ENCODE assay signal across 14 cellular contexts in genomic region chr16:89038221-89038721, GRCh38.
"Had no signal": no experiment of that assay in that cellular context is flagged by ENCODE, and none has a peak within 500 bp of the region (broad histone marks: within the 10 kb centered on the region; RNA-seq: fewer than 3 reads in every experiment).

No MANE protein-coding gene starts in this region.

- H3K36me3 Mint-ChIP-seq: activated naive CD8-positive, alpha-beta T cell; type B pancreatic cell had no signal

- H3K4me3 ChIP-seq: esophagus squamous epithelium, heart right ventricle, suprapubic skin had no signal

- H3K27ac ChIP-seq: esophagus squamous epithelium, foreskin keratinocyte, heart right ventricle, neutrophil, suprapubic skin had no signal

- H3K9me3 ChIP-seq: esophagus squamous epithelium, heart right ventricle, neutrophil, suprapubic skin had no signal

- H3K36me3 ChIP-seq: esophagus squamous epithelium, heart right ventricle, neutrophil, suprapubic skin had no signal

- H3K27me3 Mint-ChIP-seq: activated naive CD8-positive, alpha-beta T cell had no signal

- H3K9me3 Mint-ChIP-seq: type B pancreatic cell had no signal

- DNase-seq: activated CD4-positive, alpha-beta T cell treated with anti-CD3 and anti-CD28 coated beads, Interleukin-2, amount 50 U/mL, for 4 hours; activated CD4-positive, CD25-positive, alpha-beta regulatory T cell treated with anti-CD3 and anti-CD28 coated beads, Interleukin-2, amount 50 U/mL, for 72 hours; anterior cingulate cortex; esophagus squamous epithelium; foreskin keratinocyte; midbrain; SW 1271 had no signal

- H3K4me1 ChIP-seq: esophagus squamous epithelium, foreskin keratinocyte, heart right ventricle, suprapubic skin had no signal

- H3K27ac Mint-ChIP-seq: activated naive CD8-positive, alpha-beta T cell; progenitor cell of endocrine pancreas; type B pancreatic cell had no signal

- FAIRE-seq: bronchial epithelial cell had no signal

- H3K4me3 Mint-ChIP-seq: activated naive CD8-positive, alpha-beta T cell; type B pancreatic cell had no signal
